In genomic region chr1:184483101-184483813, GRCh38 we compare ENCODE assay signal across 7 cellular contexts.
A peak's percentile ranks its signal among the peaks of the same experiment; 100 is the strongest.
DNase-seq lines count a peak whose midpoint lies in the region; ATAC-seq and TF ChIP-seq lines count a peak whose summit lies in the region.

No MANE protein-coding gene starts in this region.

- H2AFZ ChIP-seq in Karpas-422 (ENCODE audit: low read length): no peak overlapping the region; the same call in 1 of the 2 replicates

- H3K4me1 ChIP-seq in Karpas-422 (ENCODE audit: low read length) (no peaks in the 10 kb centered on the region), tibial artery (peaks cover 0 to 57% (median 27%) of the 10 kb centered on the region in 4 donors)

- no peak overlapping the region for H3K9ac ChIP-seq in Karpas-422 (ENCODE audit: low read length)

- no peaks in the 10 kb centered on the region for H3K9me2 ChIP-seq in Karpas-422 (replicated peaks; ENCODE audit: insufficient read depth, low read length)

- H4K20me1 ChIP-seq in Karpas-422 (ENCODE audit: insufficient read depth, low read depth, low read length): no peaks in the 10 kb centered on the region

- in situ Hi-C loops in astrocyte of the spinal cord (cut with HindIII; ENCODE audit: low sequenced_read_pairs): no loop called here

- intact Hi-C loops in tibial artery (cut with DNase I; ENCODE audit: low total_unique reads): loop anchor here (10.0 kb wide), 1 partner anchor 182 kb away; no protein-coding TSS in a partner anchor

- H3K27ac ChIP-seq in Karpas-422 (ENCODE audit: low read length) (no peak overlapping the region), tibial artery (peak overlapping the region; percentile 25 to 56)

- H3K27me3 ChIP-seq in Karpas-422 (ENCODE audit: low read length): no peaks in the 10 kb centered on the region
- no peaks in the 10 kb centered on the region for H3K27me3 ChIP-seq in kidney epithelial cell (ENCODE audit: control insufficient read depth, insufficient read depth, low read length)
- H3K27me3 ChIP-seq in tibial artery: no peaks in the 10 kb centered on the region

- no peaks in the 10 kb centered on the region for H3K36me3 ChIP-seq in Karpas-422 (ENCODE audit: insufficient read depth, low read length)
- no peaks in the 10 kb centered on the region for H3K36me3 ChIP-seq in kidney epithelial cell (ENCODE audit: control insufficient read depth, insufficient read depth, low read length)
- H3K36me3 ChIP-seq in tibial artery: no peaks in the 10 kb centered on the region

- H3K4me3 ChIP-seq in Karpas-422 (ENCODE audit: low read length) (no peak overlapping the region), astrocyte of the spinal cord (ENCODE audit: low read depth, low read length) (no peak overlapping the region), kidney epithelial cell (ENCODE audit: low read depth, low read length) (no peak overlapping the region), tibial artery (no peak overlapping the region)

- no peak overlapping the region for H3K4me2 ChIP-seq in Karpas-422 (ENCODE audit: low read depth, low read length, poor library complexity, severe bottlenecking)

- TF ChIP-seq CTCF in astrocyte of the spinal cord (IDR thresholded peaks at IDR 0.05; ENCODE audit: low read depth, low read length): no peak
- no peak for TF ChIP-seq CTCF in kidney epithelial cell (IDR thresholded peaks at IDR 0.05; ENCODE audit: insufficient read depth, low read length, poor library complexity, severe bottlenecking)
- no peak for TF ChIP-seq CTCF in tibial artery (IDR thresholded peaks at IDR 0.05)

- H3K9me3 ChIP-seq in Karpas-422 (ENCODE audit: low read length): no peaks in the 10 kb centered on the region
- H3K9me3 ChIP-seq in tibial artery: no peaks in the 10 kb centered on the region

- no peak for ATAC-seq in GM21528 (IDR thresholded peaks at IDR 0.05; ENCODE audit: low FRiP score, unreplicated experiment)

- H3K79me2 ChIP-seq in Karpas-422 (ENCODE audit: low read length): no peaks in the 10 kb centered on the region

- DNase-seq in Karpas-422 (peak; percentile 48), astrocyte of the spinal cord (ENCODE audit: low read depth, low spot score) (peak; percentile 38), kidney epithelial cell (ENCODE audit: low read depth) (peak; percentile 9), tibial artery (no peak), T1000 (lab: John Stamatoyannopoulos, UW) (no peak), COR-L47 (lab: John Stamatoyannopoulos, UW) (no peak)

Comparison
In these comparisons a context has a peak if more than half of its experiments do, and no peak if none do; other contexts are left out.
1. DNase-seq: peak in Karpas-422 (single experiment), astrocyte of the spinal cord (single experiment) and kidney epithelial cell (single experiment); none in tibial artery (0 of 2), T1000 (single experiment) and COR-L47 (single experiment).